ENCODE assay signal across 12 cellular contexts in the genomic region with DNA sequence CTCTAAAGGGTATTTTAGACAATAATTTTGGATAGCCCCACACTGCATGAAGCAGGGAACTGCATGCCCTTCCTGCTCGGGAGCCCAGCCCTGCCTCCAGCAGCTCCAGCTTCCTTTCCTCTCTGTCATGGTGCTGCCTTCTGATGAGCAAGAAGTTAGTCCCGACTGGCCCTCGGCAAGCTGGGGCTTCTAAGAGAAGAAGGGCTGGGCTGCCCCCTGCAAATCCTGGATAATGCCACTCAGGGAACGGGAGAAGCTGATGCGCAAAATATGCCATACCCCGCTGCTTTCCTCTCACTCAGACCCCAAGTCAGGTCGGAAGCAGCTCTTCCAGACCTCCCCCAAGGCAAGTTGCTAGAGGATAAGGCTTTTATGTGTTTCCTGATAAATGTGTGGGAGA.
DNase-seq lines count a peak whose midpoint lies in the region; ATAC-seq and TF ChIP-seq lines count a peak whose summit lies in the region.
"Had no signal": no experiment of that assay in that cellular context is flagged by ENCODE, and none has a peak within 500 bp of the region (broad histone marks: within the 10 kb centered on the region; RNA-seq: fewer than 3 reads in every experiment).

No MANE protein-coding gene starts in this region.

- peaks cover 14% of the 10 kb centered on the region for H3F3A ChIP-seq in MM.1S (ENCODE audit: insufficient read depth, low read length)

- peaks cover 15% of the 10 kb centered on the region for H3K4me1 ChIP-seq in MM.1S (ENCODE audit: low read length)

- no peak overlapping the region for H2AFZ ChIP-seq in MM.1S (ENCODE audit: low read length)

- H4K20me1 ChIP-seq in MM.1S (ENCODE audit: insufficient read depth, low read length): no peaks in the 10 kb centered on the region

- peak overlapping the region; percentile 47 for H3K4me3 ChIP-seq in MM.1S (ENCODE audit: low read length)

- H3K27ac Mint-ChIP-seq in chondrocyte (ENCODE audit: unreplicated experiment) (peak overlapping the region; percentile 52), osteocyte (ENCODE audit: unreplicated experiment) (peak overlapping the region; percentile 16), nephron progenitor cell (no peak overlapping the region)

- H3K9me3 Mint-ChIP-seq in chondrocyte (ENCODE audit: low read depth): no peaks in the 10 kb centered on the region
- no peaks in the 10 kb centered on the region for H3K9me3 Mint-ChIP-seq in osteocyte (ENCODE audit: unreplicated experiment)
- H3K9me3 Mint-ChIP-seq in nephron progenitor cell: peaks cover 11% of the 10 kb centered on the region

- DNase-seq in DMS 273 (lab: John Stamatoyannopoulos, UW; ENCODE audit: unreplicated experiment) (peak; percentile 30), DMS 273 treated with DMSO at 0.1 percent for 48 hours (lab: John Stamatoyannopoulos, UW) (no peak), MM.1S (no peak), chondrocyte (ENCODE audit: low spot score) (no peak), osteocyte (ENCODE audit: extremely low spot score, unreplicated experiment) (no peak), NCI-H1694 treated with DMSO at 0.1 percent for 48 hours (lab: John Stamatoyannopoulos, UW) (no peak), nephron progenitor cell (no peak)
- DNase-seq: GF-D8 had no signal

- no peak overlapping the region for H3K4me3 Mint-ChIP-seq in chondrocyte (ENCODE audit: unreplicated experiment)
- H3K4me3 Mint-ChIP-seq in osteocyte (ENCODE audit: unreplicated experiment): no peak overlapping the region
- H3K4me3 Mint-ChIP-seq in nephron progenitor cell: no peak overlapping the region
- H3K4me3 Mint-ChIP-seq: brain had no signal

- no peaks in the 10 kb centered on the region for H3K36me3 Mint-ChIP-seq in chondrocyte (ENCODE audit: low read depth)
- H3K36me3 Mint-ChIP-seq in osteocyte (ENCODE audit: unreplicated experiment): no peaks in the 10 kb centered on the region
- peaks cover 6% of the 10 kb centered on the region for H3K36me3 Mint-ChIP-seq in nephron progenitor cell (ENCODE audit: low read depth)
- H3K36me3 Mint-ChIP-seq: brain had no signal

- H3K4me1 Mint-ChIP-seq in chondrocyte (ENCODE audit: low read depth) (peaks cover 60% of the 10 kb centered on the region), osteocyte (ENCODE audit: unreplicated experiment) (peaks cover 60% of the 10 kb centered on the region), nephron progenitor cell (peaks cover 71% of the 10 kb centered on the region)

- H3K36me3 ChIP-seq in MM.1S (replicated peaks; ENCODE audit: insufficient read depth, low read length): no peaks in the 10 kb centered on the region

- H3K27ac ChIP-seq in MM.1S (ENCODE audit: low read length): peak overlapping the region; percentile 88; the same call in 1 of the 2 replicates
- H3K27ac ChIP-seq: 22Rv1, VCaP had no signal

- H3K79me2 ChIP-seq in MM.1S (ENCODE audit: low read length): no peaks in the 10 kb centered on the region

- peak overlapping the region; percentile 84 for H3K4me2 ChIP-seq in MM.1S (ENCODE audit: low read depth, low read length)

- no peaks in the 10 kb centered on the region for H3K9me3 ChIP-seq in MM.1S (replicated peaks; ENCODE audit: insufficient read depth, low read length)

- no peak for ATAC-seq in GM21367 (IDR thresholded peaks at IDR 0.05; ENCODE audit: unreplicated experiment)

- no peaks in the 10 kb centered on the region for H3K27me3 Mint-ChIP-seq in chondrocyte (ENCODE audit: low read depth)
- no peaks in the 10 kb centered on the region for H3K27me3 Mint-ChIP-seq in osteocyte (ENCODE audit: unreplicated experiment)
- peaks cover 14% of the 10 kb centered on the region for H3K27me3 Mint-ChIP-seq in nephron progenitor cell (ENCODE audit: low read depth, poor library complexity)

- peak overlapping the region; percentile 56; the same call in 1 of the 2 replicates for H3K9ac ChIP-seq in MM.1S (ENCODE audit: low read length)

- H3K9me2 ChIP-seq in MM.1S (replicated peaks; ENCODE audit: insufficient read depth, low read length): no peaks in the 10 kb centered on the region

- no peaks in the 10 kb centered on the region for H3K27me3 ChIP-seq in MM.1S (replicated peaks; ENCODE audit: insufficient read depth, low read length)

- no peak for TF ChIP-seq CTCF in MM.1S (IDR thresholded peaks at IDR 0.05; ENCODE audit: low read length)
- TF ChIP-seq CTCF in chondrocyte (IDR thresholded peaks at IDR 0.05): no peak
- no peak for TF ChIP-seq CTCF in osteocyte (IDR thresholded peaks at IDR 0.05)
- TF ChIP-seq CTCF in nephron progenitor cell (IDR thresholded peaks at IDR 0.05): no peak
